In the genomic region with DNA sequence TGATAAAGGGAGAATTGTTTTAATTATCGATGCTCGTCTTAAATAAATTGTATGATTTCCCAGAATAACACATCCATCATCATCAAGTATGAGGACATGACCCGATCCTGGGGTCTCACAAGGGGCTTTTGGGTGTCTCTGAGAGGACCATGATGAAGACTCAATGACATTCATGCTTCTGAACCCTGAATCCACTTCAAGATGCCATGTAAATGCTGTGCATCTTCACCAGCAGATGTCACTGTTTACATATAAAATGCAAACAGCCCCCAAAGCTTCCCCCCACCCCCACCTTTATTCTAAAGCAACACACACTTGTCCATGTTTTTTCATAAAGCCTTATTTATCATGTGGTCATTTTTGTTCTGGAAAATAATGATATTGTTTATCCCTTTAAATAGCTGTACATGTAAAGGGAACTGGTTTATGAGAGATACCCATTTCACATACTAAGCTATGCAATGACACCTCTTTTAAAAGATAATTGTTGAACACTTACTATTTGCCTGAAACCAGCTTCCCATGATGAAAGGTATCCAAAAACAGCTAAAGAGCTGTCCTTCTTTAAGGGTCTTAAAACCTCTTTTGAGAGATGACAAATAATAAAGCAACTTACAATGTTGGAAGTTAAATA, we compare ENCODE assay signal across 8 cellular contexts.
DNase-seq lines count a peak whose midpoint lies in the region; ATAC-seq and TF ChIP-seq lines count a peak whose summit lies in the region.

No MANE protein-coding gene starts in this region.

- no peaks in the 10 kb centered on the region for H3K27me3 Mint-ChIP-seq in glutamatergic neuron (ENCODE audit: unreplicated experiment)

- H3K27ac Mint-ChIP-seq in glutamatergic neuron (ENCODE audit: unreplicated experiment), result no peak overlapping the region

- peaks cover 17% of the 10 kb centered on the region for H3K4me1 Mint-ChIP-seq in glutamatergic neuron (ENCODE audit: low read depth, unreplicated experiment)

- no peak for ATAC-seq in GM19467 (IDR thresholded peaks at IDR 0.05; ENCODE audit: unreplicated experiment)
- no peak for ATAC-seq in GM21390 (IDR thresholded peaks at IDR 0.05; ENCODE audit: unreplicated experiment)

- H3K36me3 Mint-ChIP-seq in glutamatergic neuron (ENCODE audit: unreplicated experiment), result peaks cover 2% of the 10 kb centered on the region

- TF ChIP-seq CTCF in GM12874 (IDR thresholded peaks at IDR 0.05; ENCODE audit: insufficient read depth, low read depth, low read length) (peak; percentile 54), glutamatergic neuron (IDR thresholded peaks at IDR 0.05; ENCODE audit: partially characterized antibody, unreplicated experiment) (peak; percentile 48)

- DNase-seq in AG20443 (ENCODE audit: low spot score) (peak; percentile 66), SKM-1 treated with dmso at 0.1 percent for 144 hours (lab: John Stamatoyannopoulos, UW; ENCODE audit: unreplicated experiment) (peak; percentile 7), glutamatergic neuron (no peak), superior temporal gyrus (ENCODE audit: extremely low spot score) (peak; percentile 74), GF-D8 (lab: John Stamatoyannopoulos, UW) (no peak)

- no peak overlapping the region for H3K4me3 Mint-ChIP-seq in glutamatergic neuron (ENCODE audit: unreplicated experiment)

- H3K9me3 Mint-ChIP-seq in glutamatergic neuron (ENCODE audit: unreplicated experiment), result no peaks in the 10 kb centered on the region

Comparison
In these comparisons a context has a peak if more than half of its experiments do, and no peak if none do; other contexts are left out.
1. DNase-seq: peak in AG20443 (single experiment), SKM-1 treated with dmso at 0.1 percent for 144 hours (single experiment) and superior temporal gyrus (single experiment); none in glutamatergic neuron (single experiment) and GF-D8 (single experiment).